ENCODE assay signal across 8 cellular contexts in genomic region chr2:28716265-28716865, GRCh38. TPM values are rescaled to one million over a fixed set of nuclear protein-coding genes. Genes with fewer than 3 reads are reported as not detected.
DNase-seq lines count a peak whose midpoint lies in the region; ATAC-seq, FAIRE-seq and TF ChIP-seq lines count a peak whose summit lies in the region.

No MANE protein-coding gene starts in this region.

- ATAC-seq in HepG2, result peak; percentile 56

- no peak overlapping the region for H3K9ac ChIP-seq in HepG2 (ENCODE audit: insufficient read depth, low read depth, low read length)

- no TSS peak for BruUV-seq in HepG2 (replicated peaks; lab: Mats Ljungman, UMichigan)

- intact Hi-C loops in HepG2 (cut with micrococcal nuclease; ENCODE audit: unreplicated experiment), result no loop called here

- POLR2A ChIA-PET in HepG2 (lab: Yijun Ruan, JAX), result no interaction called here

- H3K4me3 ChIP-seq in bronchial epithelial cell (ENCODE audit: low read depth, low read length) (no peak overlapping the region), HepG2 (replicated peaks in 1 of 3; ENCODE audit: insufficient read depth in 1 of 3, low read depth in 2 of 3, low read length in 3 of 3) (no peak overlapping the region)

- no peak for TF ChIP-seq POLR2A in HepG2 (IDR thresholded peaks at IDR 0.05; ENCODE audit: insufficient read depth in 1 of 2, low read depth in 2 of 2, low read length in 2 of 2)

- peak; percentile 89 for DNase-seq in A172 (ENCODE audit: low spot score)
- peak; percentile 46 for DNase-seq in GM13976 (ENCODE audit: low spot score)
- DNase-seq in NCI-H510A (lab: John Stamatoyannopoulos, UW), result peak; percentile 75
- DNase-seq in bronchial epithelial cell (ENCODE audit: low read depth), result peak; percentile 99
- DNase-seq in HepG2 (ENCODE audit: low spot score), result peak; percentile 47
- peak in 13 of 49 donors; percentile 4 to 46 (median 18) for DNase-seq in substantia nigra (lab: John Stamatoyannopoulos, UW)
- DNase-seq in activated CD4-positive, alpha-beta T cell treated with anti-CD3 and anti-CD28 coated beads for 1 hour, result no peak
- no peak for DNase-seq in activated effector memory CD4-positive, alpha-beta T cell treated with anti-CD3 and anti-CD28 coated beads, Interleukin-2, amount 50 U/mL, for 16 hours

- FAIRE-seq in bronchial epithelial cell (lab: Jason Lieb, UNC) (peak; percentile 96), HepG2 (lab: Jason Lieb, UNC) (peak; percentile 49)

- peaks cover 25% of the 10 kb centered on the region for H3K4me1 ChIP-seq in HepG2 (ENCODE audit: insufficient read depth, low read length)

- CTCF ChIA-PET in HepG2 (lab: Yijun Ruan, JAX; ENCODE audit: low intra/inter-chr PET ratio, low total read pairs), result no interaction called here

- H3K4me2 ChIP-seq in HepG2 (ENCODE audit: low read depth, low read length), result no peak overlapping the region

- 30% methylated on average over 4 of the region's 4 CpGs for WGBS in HepG2 (ENCODE audit: low lambda C conversion rate)

- in situ Hi-C loops in GM13976 (cut with MboI; ENCODE audit: low sequenced_read_pairs, unreplicated experiment) (no loop called here), HepG2 (cut with HindIII; ENCODE audit: extremely low pct_ligation_motif_present, low pct_unique_long_range_greater_than_20kb) (no loop called here)

- no peak for TF ChIP-seq RAD21 in HepG2 (CRISPR knock-in tag; IDR thresholded peaks at IDR 0.05)

- H3K79me2 ChIP-seq in HepG2 (ENCODE audit: insufficient read depth, low read length), result no peaks in the 10 kb centered on the region

- no peaks in the 10 kb centered on the region for H3K9me3 ChIP-seq in HepG2 (ENCODE audit: low read length)

- no peak overlapping the region for H3K27ac ChIP-seq in HepG2 (ENCODE audit: extremely low read length, insufficient read depth, low read length)
- H3K27ac ChIP-seq in substantia nigra (ENCODE audit: low read depth, low read length, poor library complexity, severe bottlenecking), result peak overlapping the region; percentile 46

- no peaks in the 10 kb centered on the region for H4K20me1 ChIP-seq in HepG2 (ENCODE audit: insufficient read depth, low read length)

- TF ChIP-seq EP300 in HepG2 (IDR thresholded peaks at IDR 0.05; ENCODE audit: low read depth in 2 of 2, low read length in 2 of 2) (no peak), HepG2 (CRISPR knock-in tag; IDR thresholded peaks at IDR 0.05; ENCODE audit: borderline replicate concordance) (no peak)

- TF ChIP-seq CTCF in GM13976 (IDR thresholded peaks at IDR 0.05; ENCODE audit: borderline replicate concordance, control extremely low read depth, extremely low read depth, insufficient read depth, missing control alignments) (no peak), bronchial epithelial cell (IDR thresholded peaks at IDR 0.05; ENCODE audit: insufficient read depth, low read length, severe bottlenecking) (no peak), HepG2 (CRISPR knock-in tag; IDR thresholded peaks at IDR 0.05) (no peak)

- H3K36me3 ChIP-seq in bronchial epithelial cell (ENCODE audit: control insufficient read depth, insufficient read depth, low read length) (no peaks in the 10 kb centered on the region), HepG2 (replicated peaks in 1 of 2; ENCODE audit: control insufficient read depth in 1 of 2, insufficient read depth in 2 of 2, low read length in 2 of 2) (no peaks in the 10 kb centered on the region)

- H2AFZ ChIP-seq in HepG2 (ENCODE audit: low read length), result no peak overlapping the region

- H3K27me3 ChIP-seq in bronchial epithelial cell (ENCODE audit: control insufficient read depth, insufficient read depth, low read length) (no peaks in the 10 kb centered on the region), HepG2 (ENCODE audit: control insufficient read depth in 1 of 2, insufficient read depth in 2 of 2, low read length in 2 of 2) (peaks cover 3% of the 10 kb centered on the region in 2 experiments; a peak in 1 of 5 replicates)

TF ChIP-seq in HepG2, 621 proteins besides CTCF, POLR2A, EP300 and RAD21 (continues in another document):
- TF ChIP-seq ZNF790 (CRISPR knock-in tag; IDR thresholded peaks at IDR 0.05; ENCODE audit: borderline replicate concordance), result no peak
- TF ChIP-seq NKX3-1 (CRISPR knock-in tag; IDR thresholded peaks at IDR 0.05), result no peak
- no peak for TF ChIP-seq EHMT2 (IDR thresholded peaks at IDR 0.05; ENCODE audit: borderline replicate concordance, low read depth, low read length)
- no peak for TF ChIP-seq KDM6A (CRISPR knock-in tag; IDR thresholded peaks at IDR 0.05; ENCODE audit: low read depth)
- TF ChIP-seq PLRG1 (conservative IDR thresholded peaks at IDR 0.05), result no peak
- no peak for TF ChIP-seq TBL1XR1 (IDR thresholded peaks at IDR 0.05; ENCODE audit: borderline replicate concordance, low read length, partially characterized antibody)
- no peak for TF ChIP-seq MYNN (CRISPR knock-in tag; IDR thresholded peaks at IDR 0.05; ENCODE audit: low read depth)
- no peak for TF ChIP-seq BRD4 (CRISPR knock-in tag; IDR thresholded peaks at IDR 0.05)
- TF ChIP-seq ZNF639 (CRISPR knock-in tag; conservative IDR thresholded peaks at IDR 0.05), result no peak
- no peak for TF ChIP-seq SRSF9 (IDR thresholded peaks at IDR 0.05; ENCODE audit: borderline replicate concordance, insufficient read depth, low read depth, low read length, poor library complexity, severe bottlenecking)
- no peak for TF ChIP-seq ZNF468 (CRISPR knock-in tag; IDR thresholded peaks at IDR 0.05)
- peak; percentile 67 for TF ChIP-seq FOSL2 (CRISPR knock-in tag; IDR thresholded peaks at IDR 0.05)
- TF ChIP-seq HNF1A (IDR thresholded peaks at IDR 0.05; ENCODE audit: low read depth), result no peak
- TF ChIP-seq HNF1A (CRISPR knock-in tag; IDR thresholded peaks at IDR 0.05; ENCODE audit: borderline replicate concordance), result no peak

RNA-seq across cellular contexts. Expression of gene PPP1CB, which starts 35.3 kb away (rescaled TPM):
- total RNA-seq in A172 (2014; rRNA removed; shearing (Covaris generic)), result 187 and 226 TPM in 2 replicates
- 328 and 365 TPM in 2 replicates for total RNA-seq in bronchial epithelial cell
- 109 and 209 TPM in 2 replicates for total RNA-seq in HepG2 (2016; rRNA removed; fragmentation: Illumina TruSeq; extraction: Trizol)
- total RNA-seq in HepG2 (2016; cell fraction: cytosol; rRNA removed; fragmentation: Illumina TruSeq; extraction: Trizol; ENCODE audit: low read depth), result 28.8 and 29.0 TPM in 2 replicates
- 121 and 212 TPM in 2 replicates for total RNA-seq in HepG2 (2016; cell fraction: insoluble cytoplasmic fraction; rRNA removed; fragmentation: Illumina TruSeq; extraction: Trizol)
- total RNA-seq in HepG2 (2016; cell fraction: membrane; rRNA removed; fragmentation: Illumina TruSeq; extraction: Trizol), result 59.6 and 72.2 TPM in 2 replicates
- total RNA-seq in HepG2 (2016; cell fraction: nucleus; rRNA removed; fragmentation: Illumina TruSeq; extraction: Trizol), result 57.8 and 68.3 TPM in 2 replicates
- polyA plus RNA-seq in HepG2 (2011; rRNA removed), result 33.8 and 46.9 TPM in 2 replicates
- 16.7 and 32.3 TPM in 2 replicates for polyA plus RNA-seq in HepG2 (2011; cell fraction: cytosol; rRNA removed)
- 10.9 and 14.0 TPM in 2 replicates for polyA plus RNA-seq in HepG2 (2011; cell fraction: nucleus; rRNA removed)
- polyA plus RNA-seq in HepG2 (2012), result 59.6 and 76.3 TPM in 2 replicates
- 16.4 and 17.8 TPM in 2 replicates for polyA plus RNA-seq in HepG2 (2016; cell fraction: cytosol; fragmentation: Illumina TruSeq; extraction: Trizol; ENCODE audit: low read depth)
- 155 and 164 TPM in 2 replicates for polyA plus RNA-seq in HepG2 (2016; cell fraction: insoluble cytoplasmic fraction; fragmentation: Illumina TruSeq; extraction: Trizol; ENCODE audit: low read depth)
- 52.5 and 53.7 TPM in 2 replicates for polyA plus RNA-seq in HepG2 (2016; cell fraction: membrane; fragmentation: Illumina TruSeq; extraction: Trizol; ENCODE audit: low read depth)
- 64.6 and 65.7 TPM in 2 replicates for polyA plus RNA-seq in HepG2 (2016; cell fraction: nucleus; fragmentation: Illumina TruSeq; extraction: Trizol; ENCODE audit: insufficient read depth, low read depth)
- 97.2 and 138 TPM in 2 replicates for polyA minus RNA-seq in HepG2 (2011; rRNA and poly(A)+ RNA removed; ENCODE audit: low replicate concordance)
- 91.3 and 96.5 TPM in 2 replicates for polyA minus RNA-seq in HepG2 (2011; cell fraction: cytosol; rRNA and poly(A)+ RNA removed)
- 80.1 and 83.7 TPM in 2 replicates for polyA minus RNA-seq in HepG2 (2011; cell fraction: nucleus; rRNA and poly(A)+ RNA removed)

Comparison
In these comparisons a context has a peak if more than half of its experiments do, and no peak if none do; other contexts are left out.
1. DNase-seq: peak in A172 (single experiment), GM13976 (single experiment), NCI-H510A (single experiment), bronchial epithelial cell (single experiment) and HepG2 (single experiment); none in activated CD4-positive, alpha-beta T cell treated with anti-CD3 and anti-CD28 coated beads for 1 hour (single experiment) and activated effector memory CD4-positive, alpha-beta T cell treated with anti-CD3 and anti-CD28 coated beads, Interleukin-2, amount 50 U/mL, for 16 hours (single experiment).